15 cellular contexts compared by ENCODE assay signal in the genomic region with DNA sequence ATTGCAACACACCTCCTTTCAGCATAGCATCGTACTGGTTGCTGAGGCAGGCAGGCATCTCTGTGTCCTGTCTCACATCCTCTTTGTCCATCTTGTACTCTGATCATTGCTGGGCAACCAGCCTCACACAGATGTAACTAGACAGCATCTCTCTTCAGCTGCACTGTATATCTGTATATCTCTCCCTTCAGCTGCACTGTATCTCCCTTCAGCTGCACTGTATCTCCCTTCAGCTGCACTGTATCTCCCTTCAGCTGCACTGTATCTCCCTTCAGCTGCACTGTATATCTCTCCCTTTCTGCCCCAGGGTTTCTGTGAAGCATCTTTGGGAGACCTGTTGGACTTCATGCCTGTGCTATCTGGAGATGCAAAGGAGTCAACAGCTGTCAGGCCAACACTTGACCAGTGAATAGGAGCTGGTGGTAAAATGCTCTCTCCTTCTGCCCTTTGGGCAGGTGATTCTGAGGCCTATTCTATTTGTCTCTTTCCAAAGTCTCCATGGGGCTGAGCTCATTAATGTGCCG.
"Had no signal": no experiment of that assay in that cellular context is flagged by ENCODE, and none has a peak within 500 bp of the region (broad histone marks: within the 10 kb centered on the region; RNA-seq: fewer than 3 reads in every experiment).

No MANE protein-coding gene starts in this region.

- DNase-seq: hypothalamus; immature natural killer cell; islet precursor cell; left ventricle myocardium superior; lower lobe of right lung; naive thymus-derived CD8-positive, alpha-beta T cell; stimulated activated CD4-positive, alpha-beta T cell treated with anti-CD3 and anti-CD28 coated beads, Interleukin-12 subunit alpha, Interleukin-12 subunit beta, amount 100 ng/mL, for 4 hours; stimulated activated CD4-positive, alpha-beta T cell treated with anti-CD3 and anti-CD28 coated beads, Interleukin-1b, Interleukin-23, amount 100 ng/mL, for 48 hours; stimulated activated CD4-positive, alpha-beta T cell treated with anti-CD3 and anti-CD28 coated beads, Interleukin-4, amount 100 ng/mL, for 1 hour; stimulated activated CD8-positive, alpha-beta memory T cell treated with anti-CD3 and anti-CD28 coated beads, Interleukin-4, amount 100 ng/mL, for 48 hours; stimulated activated naive CD4-positive, alpha-beta T cell; stimulated activated naive CD8-positive, alpha-beta T cell treated with anti-CD3 and anti-CD28 coated beads, Interleukin-15, amount 100 ng/mL, for 72 hours; transverse colon; upper lobe of right lung; uterus had no signal
